ENCODE assay signal across 13 cellular contexts in genomic region chrX:44903842-44904530, GRCh38. TPM values are rescaled to one million over a fixed set of nuclear protein-coding genes. Genes with fewer than 3 reads are reported as not detected.
DNase-seq lines count a peak whose midpoint lies in the region; ATAC-seq and TF ChIP-seq lines count a peak whose summit lies in the region.
"Had no signal": no experiment of that assay in that cellular context is flagged by ENCODE, and none has a peak within 500 bp of the region (broad histone marks: within the 10 kb centered on the region; RNA-seq: fewer than 3 reads in every experiment).

No MANE protein-coding gene starts in this region.

- CTCF ChIA-PET in activated CD8-positive, alpha-beta T cell treated with anti-CD3 and anti-CD28 coated beads for 36 hours (lab: Charles Lee) = no interaction called here

- peak overlapping the region; percentile 31 for H3K27ac Mint-ChIP-seq in T-helper 2 cell treated with Interferon-gamma antibody and Interleukin-4, amounts not matched to agents 5 μg/mL and 100 μg/mL, for 36 hours
- peak overlapping the region; percentile 71; the same call in 1 of the 2 replicates for H3K27ac Mint-ChIP-seq in HFFc6
- peak overlapping the region; percentile 68 for H3K27ac Mint-ChIP-seq in activated CD8-positive, alpha-beta T cell treated with anti-CD3 and anti-CD28 coated beads for 36 hours
- peak overlapping the region; percentile 91 for H3K27ac Mint-ChIP-seq in nephron progenitor cell

- DNase-seq in T-helper 2 cell treated with Interferon-gamma antibody and Interleukin-4, amounts not matched to agents 5 μg/mL and 100 μg/mL, for 36 hours (ENCODE audit: low spot score) = no peak
- DNase-seq in T-helper 2 cell (no peak), HFFc6 (no peak), nephron progenitor cell (no peak), Kasumi-1 (lab: John Stamatoyannopoulos, UW) (no peak), NCI-H1105 treated with DMSO at 0.1 percent for 48 hours (lab: John Stamatoyannopoulos, UW) (no peak)
- DNase-seq in activated CD8-positive, alpha-beta T cell treated with anti-CD3 and anti-CD28 coated beads for 36 hours = no peak
- DNase-seq: central memory CD4-positive, alpha-beta T cell; mucosa of descending colon; NCI-H2029; SJCRH30; stomach had no signal

- peaks cover 17% of the 10 kb centered on the region for H3K9me3 Mint-ChIP-seq in T-helper 2 cell treated with Interferon-gamma antibody and Interleukin-4, amounts not matched to agents 5 μg/mL and 100 μg/mL, for 36 hours
- peaks cover 5% of the 10 kb centered on the region; the same call in 1 of the 2 replicates for H3K9me3 Mint-ChIP-seq in HFFc6
- H3K9me3 Mint-ChIP-seq in activated CD8-positive, alpha-beta T cell treated with anti-CD3 and anti-CD28 coated beads for 36 hours = peaks cover 8% of the 10 kb centered on the region
- H3K9me3 Mint-ChIP-seq in nephron progenitor cell = peaks cover 92% of the 10 kb centered on the region

- peak overlapping the region; percentile 44 for H3K4me3 Mint-ChIP-seq in T-helper 2 cell treated with Interferon-gamma antibody and Interleukin-4, amounts not matched to agents 5 μg/mL and 100 μg/mL, for 36 hours
- H3K4me3 Mint-ChIP-seq in HFFc6 (peak overlapping the region; percentile 71), nephron progenitor cell (no peak overlapping the region)
- peak overlapping the region; percentile 45 for H3K4me3 Mint-ChIP-seq in activated CD8-positive, alpha-beta T cell treated with anti-CD3 and anti-CD28 coated beads for 36 hours

- peak; percentile 24 for ATAC-seq in activated CD8-positive, alpha-beta T cell treated with anti-CD3 and anti-CD28 coated beads for 36 hours
- no peak for ATAC-seq in HG03039 (IDR thresholded peaks at IDR 0.05; ENCODE audit: unreplicated experiment)
- ATAC-seq: mucosa of descending colon had no signal

- TF ChIP-seq CTCF in HFFc6 (IDR thresholded peaks at IDR 0.05) (no peak), nephron progenitor cell (IDR thresholded peaks at IDR 0.05) (no peak)
- no peak for TF ChIP-seq CTCF in activated CD8-positive, alpha-beta T cell treated with anti-CD3 and anti-CD28 coated beads for 36 hours (IDR thresholded peaks at IDR 0.05)

- intact Hi-C loops in activated CD8-positive, alpha-beta T cell treated with anti-CD3 and anti-CD28 coated beads for 36 hours (cut with micrococcal nuclease) = no loop called here

- POLR2A ChIA-PET in activated CD8-positive, alpha-beta T cell treated with anti-CD3 and anti-CD28 coated beads for 36 hours (lab: Charles Lee) = interaction anchor here (0.6 to 0.7 kb wide), 2 partner anchors 123 to 263 kb away, joined by 3 read pairs; no protein-coding TSS in a partner anchor

- H3K27me3 Mint-ChIP-seq in T-helper 2 cell treated with Interferon-gamma antibody and Interleukin-4, amounts not matched to agents 5 μg/mL and 100 μg/mL, for 36 hours (ENCODE audit: low read depth) = no peaks in the 10 kb centered on the region
- no peaks in the 10 kb centered on the region for H3K27me3 Mint-ChIP-seq in HFFc6 (ENCODE audit: insufficient read depth)
- no peaks in the 10 kb centered on the region for H3K27me3 Mint-ChIP-seq in activated CD8-positive, alpha-beta T cell treated with anti-CD3 and anti-CD28 coated beads for 36 hours
- H3K27me3 Mint-ChIP-seq in nephron progenitor cell (ENCODE audit: low read depth, poor library complexity) = peaks cover 2% of the 10 kb centered on the region

- H3K4me1 Mint-ChIP-seq in T-helper 2 cell treated with Interferon-gamma antibody and Interleukin-4, amounts not matched to agents 5 μg/mL and 100 μg/mL, for 36 hours (ENCODE audit: low read depth) = peaks cover 31% of the 10 kb centered on the region
- peaks cover 43% of the 10 kb centered on the region for H3K4me1 Mint-ChIP-seq in HFFc6 (ENCODE audit: low read depth)
- peaks cover 68% of the 10 kb centered on the region for H3K4me1 Mint-ChIP-seq in activated CD8-positive, alpha-beta T cell treated with anti-CD3 and anti-CD28 coated beads for 36 hours (ENCODE audit: low read depth)
- peaks cover 18% of the 10 kb centered on the region for H3K4me1 Mint-ChIP-seq in nephron progenitor cell

- peaks cover 23% of the 10 kb centered on the region for H3K36me3 Mint-ChIP-seq in T-helper 2 cell treated with Interferon-gamma antibody and Interleukin-4, amounts not matched to agents 5 μg/mL and 100 μg/mL, for 36 hours (ENCODE audit: low read depth)
- H3K36me3 Mint-ChIP-seq in HFFc6 (ENCODE audit: low read depth) (no peaks in the 10 kb centered on the region), nephron progenitor cell (ENCODE audit: low read depth) (peaks cover 70% of the 10 kb centered on the region)
- H3K36me3 Mint-ChIP-seq in activated CD8-positive, alpha-beta T cell treated with anti-CD3 and anti-CD28 coated beads for 36 hours (ENCODE audit: low read depth) = peaks cover 18% of the 10 kb centered on the region

RNA-seq across cellular contexts. Expression of gene KDM6A, which starts 31.0 kb away (rescaled TPM):
- 10 to 100 TPM in 2 of 6 experiments, 1 to 10 TPM in 4; 6.4 to 14.3 (median 9.0) TPM for total RNA-seq in HFFc6 (2021; fragmentation: NEBNext Ultra II Directional; extraction: Animal tissue kit (Norgen Biotek cat#: 25700))
- 10 to 100 TPM; 18.9 to 21.1 TPM for total RNA-seq in activated CD8-positive, alpha-beta T cell treated with anti-CD3 and anti-CD28 coated beads for 36 hours

Comparison
In these comparisons a context has a peak if more than half of its experiments do, and no peak if none do; other contexts are left out.
1. H3K27ac Mint-ChIP-seq: peak in every context shown above with its lines; median percentile 91 in nephron progenitor cell; 71 in HFFc6; 68 in activated CD8-positive, alpha-beta T cell treated with anti-CD3 and anti-CD28 coated beads for 36 hours; 31 in T-helper 2 cell treated with Interferon-gamma antibody and Interleukin-4, amounts not matched to agents 5 μg/mL and 100 μg/mL, for 36 hours.